25 cellular contexts compared by ENCODE assay signal in genomic region chr17:55054429-55054828, GRCh38.
DNase-seq lines count a peak whose midpoint lies in the region; ATAC-seq, FAIRE-seq and TF ChIP-seq lines count a peak whose summit lies in the region.
"Had no signal": no experiment of that assay in that cellular context is flagged by ENCODE, and none has a peak within 500 bp of the region (broad histone marks: within the 10 kb centered on the region; RNA-seq: fewer than 3 reads in every experiment).

No MANE protein-coding gene starts in this region.

- H3K79me2 ChIP-seq in HepG2 (ENCODE audit: insufficient read depth, low read length) (no peaks in the 10 kb centered on the region), K562 (ENCODE audit: control insufficient read depth, insufficient read depth, low read length) (no peaks in the 10 kb centered on the region)

- intact Hi-C loops in HepG2 (cut with micrococcal nuclease; ENCODE audit: unreplicated experiment) = loop anchor here (2.0 to 10.0 kb wide), 4 partner anchors 120 to 293 kb away; partner anchors contain the start of gene HLF
- intact Hi-C loops in right lobe of liver (cut with DNase I) = no loop called here
- intact Hi-C loops in K562 (cut with micrococcal nuclease) = loop anchor here (5.0 to 10.0 kb wide), 2 partner anchors 243 to 300 kb away; no protein-coding TSS in a partner anchor

- H3K36me3 ChIP-seq in HepG2 (replicated peaks in 1 of 2; ENCODE audit: control insufficient read depth in 1 of 2, insufficient read depth in 2 of 2, low read length in 2 of 2) = no peaks in the 10 kb centered on the region; a peak in 1 of 5 replicates
- H3K36me3 ChIP-seq in right lobe of liver = no peaks in the 10 kb centered on the region
- no peaks in the 10 kb centered on the region for H3K36me3 ChIP-seq in K562 (ENCODE audit: control insufficient read depth, insufficient read depth, low read length)
- H3K36me3 ChIP-seq: BE2C, BLaER1 had no signal

- TF ChIP-seq RAD21 in HepG2 (CRISPR knock-in tag; IDR thresholded peaks at IDR 0.05) (no peak), K562 (CRISPR knock-in tag; conservative IDR thresholded peaks at IDR 0.05 in 1 of 2, IDR thresholded peaks at IDR 0.05 in 1 of 2) (no peak)

- POLR2A ChIA-PET in HepG2 (lab: Yijun Ruan, JAX) = no interaction called here
- POLR2A ChIA-PET in K562 (lab: Yijun Ruan, JAX) = no interaction called here

- H3K9me1 ChIP-seq in K562 (ENCODE audit: control insufficient read depth, insufficient read depth, low read length) = no peaks in the 10 kb centered on the region

- H3K4me2 ChIP-seq in HepG2 (ENCODE audit: low read depth, low read length) = no peak overlapping the region
- no peak overlapping the region for H3K4me2 ChIP-seq in K562 (ENCODE audit: insufficient read depth, low read length)
- H3K4me2 ChIP-seq: A549, BLaER1 had no signal

- FAIRE-seq in HepG2 (lab: Jason Lieb, UNC) (no peak), K562 (lab: Jason Lieb, UNC) (no peak)
- FAIRE-seq: GM12878, GM12892, GM18507 had no signal

- peaks cover under 1% of the 10 kb centered on the region; the same call in 1 of the 2 replicates for H3K4me1 ChIP-seq in HepG2 (ENCODE audit: insufficient read depth, low read length)
- no peaks in the 10 kb centered on the region for H3K4me1 ChIP-seq in right lobe of liver
- H3K4me1 ChIP-seq in K562 (replicated peaks in 1 of 2; ENCODE audit: control insufficient read depth in 2 of 2, insufficient read depth in 2 of 2, low read length in 2 of 2) = peaks cover 0 to 3% of the 10 kb centered on the region in 2 experiments; a peak in 1 of 5 replicates
- H3K4me1 ChIP-seq: BE2C, BLaER1 had no signal

- CTCF ChIA-PET in HepG2 (lab: Yijun Ruan, JAX; ENCODE audit: low intra/inter-chr PET ratio, low total read pairs) (interaction anchor here (1.3 to 1.7 kb wide), 3 partner anchors 242 to 302 kb away, joined by 4 to 8 read pairs (median 6); no protein-coding TSS in a partner anchor), K562 (lab: Yijun Ruan, JAX; ENCODE audit: low intra/inter-chr PET ratio) (interaction anchor here (0.8 to 1.2 kb wide), 2 partner anchors 123 to 240 kb away, joined by 3 read pairs; no protein-coding TSS in a partner anchor)

- no peaks in the 10 kb centered on the region for H4K20me1 ChIP-seq in HepG2 (ENCODE audit: insufficient read depth, low read length)
- H4K20me1 ChIP-seq in K562 (replicated peaks; ENCODE audit: control insufficient read depth, insufficient read depth, low read length) = no peaks in the 10 kb centered on the region
- H4K20me1 ChIP-seq: BLaER1 had no signal

- TF ChIP-seq CTCF in HepG2 (CRISPR knock-in tag; IDR thresholded peaks at IDR 0.05) (no peak), right lobe of liver (IDR thresholded peaks at IDR 0.05) (no peak), K562 (IDR thresholded peaks at IDR 0.05 in 2 of 3, conservative IDR thresholded peaks at IDR 0.05 in 1 of 3; ENCODE audit: insufficient read depth in 2 of 3, low read depth in 1 of 3, low read length in 3 of 3) (no peak)

- no peaks in the 10 kb centered on the region for H3K27me3 ChIP-seq in HepG2 (ENCODE audit: control insufficient read depth in 1 of 2, insufficient read depth in 2 of 2, low read length in 2 of 2)
- no peaks in the 10 kb centered on the region for H3K27me3 ChIP-seq in right lobe of liver
- H3K27me3 ChIP-seq in K562 (ENCODE audit: control insufficient read depth in 2 of 2, insufficient read depth in 2 of 2, low read length in 2 of 2) = no peaks in the 10 kb centered on the region
- H3K27me3 ChIP-seq: BE2C, BLaER1 had no signal

- no peaks in the 10 kb centered on the region for H3K27me3 Mint-ChIP-seq in T-helper 17 cell
- H3K27me3 Mint-ChIP-seq: CD4-positive, alpha-beta memory T cell; CD4-positive, CD25-positive, alpha-beta regulatory T cell had no signal

- no peak for ATAC-seq in HepG2
- no peak for ATAC-seq in right lobe of liver
- ATAC-seq in T-helper 17 cell = no peak
- ATAC-seq in K562 = no peak
- ATAC-seq: GM12878 had no signal

- H3K4me1 Mint-ChIP-seq in T-helper 17 cell = peaks cover 7% of the 10 kb centered on the region
- H3K4me1 Mint-ChIP-seq: CD14-positive monocyte; CD4-positive, alpha-beta memory T cell; CD8-positive, alpha-beta memory T cell had no signal

- TF ChIP-seq EP300 in HepG2 (IDR thresholded peaks at IDR 0.05; ENCODE audit: low read depth in 2 of 2, low read length in 2 of 2) (no peak), HepG2 (CRISPR knock-in tag; IDR thresholded peaks at IDR 0.05; ENCODE audit: borderline replicate concordance) (no peak), K562 (IDR thresholded peaks at IDR 0.05; ENCODE audit: low read length) (no peak)

- no peaks in the 10 kb centered on the region for H3K36me3 Mint-ChIP-seq in T-helper 17 cell (ENCODE audit: low read depth)
- H3K36me3 Mint-ChIP-seq: CD14-positive monocyte had no signal

- H3K9me3 ChIP-seq in HepG2 (ENCODE audit: low read length) (no peaks in the 10 kb centered on the region), right lobe of liver (no peaks in the 10 kb centered on the region), T-helper 17 cell (ENCODE audit: control insufficient read depth, low read length, poor library complexity, severe bottlenecking) (no peaks in the 10 kb centered on the region), K562 (replicated peaks; ENCODE audit: control insufficient read depth, insufficient read depth, low read depth, low read length) (no peaks in the 10 kb centered on the region)
- H3K9me3 ChIP-seq: A549, BE2C, BLaER1 had no signal

- BruUV-seq in HepG2 (replicated peaks; lab: Mats Ljungman, UMichigan) (no TSS peak), K562 (replicated peaks; lab: Mats Ljungman, UMichigan) (no TSS peak)

- TF ChIP-seq POLR2A in HepG2 (IDR thresholded peaks at IDR 0.05; ENCODE audit: insufficient read depth in 1 of 2, low read depth in 2 of 2, low read length in 2 of 2) = no peak
- TF ChIP-seq POLR2A in right lobe of liver (IDR thresholded peaks at IDR 0.05) = no peak
- TF ChIP-seq POLR2A in K562 (conservative IDR thresholded peaks at IDR 0.05) = no peak

- no peak for DNase-seq in HepG2 (ENCODE audit: low spot score)
- no peak for DNase-seq in right lobe of liver
- no peak for DNase-seq in T-helper 17 cell
- no peak for DNase-seq in K562 (ENCODE audit: extremely low read depth in 1 of 4, low spot score in 3 of 4)
- DNase-seq in islet precursor cell = no peak
- DNase-seq in substantia nigra (lab: John Stamatoyannopoulos, UW) = no peak
- DNase-seq: BE2C; C1 segment of cervical spinal cord; CD8-positive, alpha-beta memory T cell; COR-L47; DMS 273 treated with DMSO at 0.1 percent for 48 hours; DMS153; DMS79; DND-41; EL; GDM1 had no signal

- H3K9ac ChIP-seq in HepG2 (ENCODE audit: insufficient read depth, low read depth, low read length) (no peak overlapping the region), K562 (ENCODE audit: insufficient read depth in 1 of 2, low read depth in 2 of 2, low read length in 2 of 2) (no peak overlapping the region)
- H3K9ac ChIP-seq: BLaER1 had no signal

- H2AFZ ChIP-seq in HepG2 (ENCODE audit: low read length) (no peak overlapping the region), K562 (ENCODE audit: low read depth, low read length) (no peak overlapping the region)

- in situ Hi-C loops in HepG2 (cut with HindIII; ENCODE audit: extremely low pct_ligation_motif_present, low pct_unique_long_range_greater_than_20kb) (loop anchor here (10.0 kb wide), 1 partner anchor 300 kb away; no protein-coding TSS in a partner anchor), K562 (cut with MboI) (no loop called here)

- no peak overlapping the region for H3K4me3 ChIP-seq in HepG2 (replicated peaks in 1 of 3; ENCODE audit: insufficient read depth in 1 of 3, low read depth in 2 of 3, low read length in 3 of 3)
- no peak overlapping the region for H3K4me3 ChIP-seq in right lobe of liver
- H3K4me3 ChIP-seq in K562 = no peak overlapping the region
- H3K4me3 ChIP-seq: A549, BLaER1, GM12878 had no signal

- H3K27ac ChIP-seq in HepG2 (ENCODE audit: extremely low read length, insufficient read depth, low read length) (no peak overlapping the region), right lobe of liver (no peak overlapping the region), K562 (ENCODE audit: extremely low read depth, low read depth, low read length) (no peak overlapping the region), substantia nigra (ENCODE audit: low read depth, low read length, poor library complexity, severe bottlenecking) (no peak overlapping the region)
- H3K27ac ChIP-seq: 22Rv1, A549, BLaER1 had no signal

- no peak overlapping the region for H3K4me3 Mint-ChIP-seq in T-helper 17 cell
- H3K4me3 Mint-ChIP-seq: CD14-positive monocyte; CD4-positive, alpha-beta memory T cell; CD4-positive, CD25-positive, alpha-beta regulatory T cell; CD8-positive, alpha-beta memory T cell had no signal

- H3K27ac Mint-ChIP-seq in T-helper 17 cell = peak overlapping the region; percentile 92
- H3K27ac Mint-ChIP-seq: CD4-positive, CD25-positive, alpha-beta regulatory T cell; CD8-positive, alpha-beta memory T cell had no signal

TF ChIP-seq in K562, 482 proteins besides CTCF, POLR2A, EP300 and RAD21 (continues in another document):
- no peak for TF ChIP-seq TCF7 (IDR thresholded peaks at IDR 0.05; ENCODE audit: borderline replicate concordance)
- TF ChIP-seq KLF6 (CRISPR knock-in tag; IDR thresholded peaks at IDR 0.05; ENCODE audit: borderline replicate concordance) = no peak
- TF ChIP-seq RBM25 (IDR thresholded peaks at IDR 0.05; ENCODE audit: low read depth, low read length, severe bottlenecking) = peak; percentile 96
- peak; percentile 54 to 74 for TF ChIP-seq KDM1A (IDR thresholded peaks at IDR 0.05)
- no peak for TF ChIP-seq SAFB2 (IDR thresholded peaks at IDR 0.05; ENCODE audit: borderline replicate concordance, low read depth, low read length, severe bottlenecking)
- TF ChIP-seq IRF2 (CRISPR knock-in tag; IDR thresholded peaks at IDR 0.05) = no peak
- TF ChIP-seq CBX1 (IDR thresholded peaks at IDR 0.05; ENCODE audit: low read depth) = no peak
- TF ChIP-seq MAFG (tag; conservative IDR thresholded peaks at IDR 0.05) = no peak
- TF ChIP-seq BCOR (IDR thresholded peaks at IDR 0.05) = peak; percentile 78; the same call in 1 of the 2 replicates
- no peak for TF ChIP-seq RAD51 (IDR thresholded peaks at IDR 0.05; ENCODE audit: borderline replicate concordance, low read depth)
- no peak for TF ChIP-seq GTF2B (IDR thresholded peaks at IDR 0.05; ENCODE audit: extremely low read depth, insufficient read length)
- peak; percentile 81 for TF ChIP-seq ESRRA (IDR thresholded peaks at IDR 0.05; ENCODE audit: borderline replicate concordance, low read depth)
- no peak for TF ChIP-seq PYGO2 (tag; IDR thresholded peaks at IDR 0.05)

Comparison
In these comparisons a context has a peak if more than half of its experiments do, and no peak if none do; other contexts are left out.
1. intact Hi-C loops: an anchor here in HepG2 (2.0 to 10.0 kb wide) and K562 (5.0 to 10.0 kb wide); none called in right lobe of liver.
2. Of the 241 proteins assayed by ChIP-seq in both HepG2 and K562: peak only in HepG2: none; only in K562: ESRRA and KDM1A; in both: none; in neither: 239.